Comparison of ENCODE assay signal across 12 cellular contexts in the genomic region with DNA sequence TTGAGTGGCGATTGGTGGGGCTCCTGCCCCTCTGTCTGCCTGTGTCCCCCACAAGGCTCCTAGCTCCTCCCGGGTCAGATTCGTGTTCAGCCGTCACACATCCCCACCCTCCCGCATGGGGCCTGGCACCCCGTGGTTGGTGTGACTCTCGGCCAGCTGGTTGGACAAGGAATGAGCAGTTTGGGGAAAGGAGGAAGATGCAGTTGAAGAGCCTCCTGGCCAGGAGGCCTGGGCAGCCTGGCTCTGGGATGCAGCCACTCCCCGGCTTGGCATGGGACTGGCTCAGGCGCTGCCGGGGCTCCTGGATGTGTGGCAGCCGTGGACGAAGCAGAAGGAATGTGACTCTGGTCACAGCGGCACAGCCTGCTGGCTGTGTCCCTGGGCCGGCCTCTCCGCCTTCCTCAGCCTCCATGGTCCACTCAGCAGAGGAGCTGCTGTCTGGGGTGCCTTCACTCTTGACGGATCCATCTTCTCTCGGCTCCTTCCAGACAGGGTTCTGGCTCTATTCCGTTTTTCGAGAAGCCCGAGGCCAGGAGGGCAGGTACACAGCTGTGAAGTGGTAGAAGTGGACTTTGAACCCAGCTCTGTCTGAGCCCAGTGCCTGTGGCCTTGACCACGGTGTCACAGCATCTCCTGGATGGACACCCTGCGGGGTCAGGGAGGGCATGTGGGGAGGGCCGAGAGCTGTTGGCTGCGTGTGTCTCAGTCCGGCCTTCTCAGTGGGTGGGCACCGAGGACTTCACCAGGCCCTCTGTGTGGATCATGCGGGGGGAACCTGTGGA. TPM values are rescaled to one million over a fixed set of nuclear protein-coding genes. Genes with fewer than 3 reads are reported as not detected.
DNase-seq lines count a peak whose midpoint lies in the region; ATAC-seq, FAIRE-seq and TF ChIP-seq lines count a peak whose summit lies in the region.
"Had no signal": no experiment of that assay in that cellular context is flagged by ENCODE, and none has a peak within 500 bp of the region (broad histone marks: within the 10 kb centered on the region; RNA-seq: fewer than 3 reads in every experiment).

No MANE protein-coding gene starts in this region.

- CTCF ChIA-PET in activated CD4-positive, alpha-beta T cell treated with anti-CD3 and anti-CD28 coated beads, Interleukin-2, amount 10 ng/mL, durations not matched to agents 7 days and 5 days (lab: Charles Lee): interaction anchor here (0.7 to 1.0 kb wide), 2 partner anchors 40 to 942 kb away, joined by 3 read pairs; no protein-coding TSS in a partner anchor
- CTCF ChIA-PET in HepG2 (lab: Yijun Ruan, JAX; ENCODE audit: low intra/inter-chr PET ratio, low total read pairs): no interaction called here

- 16% methylated on average over 7 of the region's 27 CpGs for WGBS in HepG2 (ENCODE audit: low lambda C conversion rate)
- 65% methylated on average over 12 of the region's 27 CpGs for WGBS in suprapubic skin

- H3K27me3 ChIP-seq in HepG2 (ENCODE audit: control insufficient read depth in 1 of 2, insufficient read depth in 2 of 2, low read length in 2 of 2) (no peaks in the 10 kb centered on the region; a peak in 1 of 5 replicates), suprapubic skin (no peaks in the 10 kb centered on the region)
- H3K27me3 ChIP-seq: spleen had no signal

- H3K79me2 ChIP-seq in HepG2 (ENCODE audit: insufficient read depth, low read length): peaks cover 76% of the 10 kb centered on the region

- H3K9me3 Mint-ChIP-seq in activated CD4-positive, alpha-beta T cell treated with anti-CD3 and anti-CD28 coated beads, Interleukin-2, amount 10 ng/mL, durations not matched to agents 7 days and 5 days: no peaks in the 10 kb centered on the region
- H3K9me3 Mint-ChIP-seq in activated naive CD8-positive, alpha-beta T cell treated with anti-CD3 and anti-CD28 coated beads, Interleukin-2, amount 50 U/mL, for 24 hours: no peaks in the 10 kb centered on the region

- no peak for TF ChIP-seq RAD21 in HepG2 (CRISPR knock-in tag; IDR thresholded peaks at IDR 0.05)

- H3K27me3 Mint-ChIP-seq in activated CD4-positive, alpha-beta T cell treated with anti-CD3 and anti-CD28 coated beads, Interleukin-2, amount 10 ng/mL, durations not matched to agents 7 days and 5 days: no peaks in the 10 kb centered on the region
- H3K27me3 Mint-ChIP-seq in activated naive CD8-positive, alpha-beta T cell treated with anti-CD3 and anti-CD28 coated beads, Interleukin-2, amount 50 U/mL, for 24 hours: peaks cover 3% of the 10 kb centered on the region

- H3K27ac Mint-ChIP-seq in activated CD4-positive, alpha-beta T cell treated with anti-CD3 and anti-CD28 coated beads, Interleukin-2, amount 10 ng/mL, durations not matched to agents 7 days and 5 days: no peak overlapping the region
- H3K27ac Mint-ChIP-seq in activated naive CD8-positive, alpha-beta T cell treated with anti-CD3 and anti-CD28 coated beads, Interleukin-2, amount 50 U/mL, for 24 hours: peak overlapping the region; percentile 91

- H3K4me3 Mint-ChIP-seq in activated CD4-positive, alpha-beta T cell treated with anti-CD3 and anti-CD28 coated beads, Interleukin-2, amount 10 ng/mL, durations not matched to agents 7 days and 5 days: peak overlapping the region; percentile 92
- peak overlapping the region; percentile 93 for H3K4me3 Mint-ChIP-seq in activated naive CD8-positive, alpha-beta T cell treated with anti-CD3 and anti-CD28 coated beads, Interleukin-2, amount 50 U/mL, for 24 hours

- H3K36me3 ChIP-seq in HepG2 (replicated peaks in 1 of 2; ENCODE audit: control insufficient read depth in 1 of 2, insufficient read depth in 2 of 2, low read length in 2 of 2) (peaks cover 0 to 6% of the 10 kb centered on the region in 2 experiments), suprapubic skin (no peaks in the 10 kb centered on the region)

- no peak for ATAC-seq in activated naive CD8-positive, alpha-beta T cell treated with anti-CD3 and anti-CD28 coated beads, Interleukin-2, amount 50 U/mL, for 24 hours
- ATAC-seq in HepG2: peak; percentile 8
- no peak for ATAC-seq in GM21390 (IDR thresholded peaks at IDR 0.05; ENCODE audit: unreplicated experiment)
- ATAC-seq in HG03108 (IDR thresholded peaks at IDR 0.05; ENCODE audit: unreplicated experiment): no peak
- no peak for ATAC-seq in GM21367 (IDR thresholded peaks at IDR 0.05; ENCODE audit: unreplicated experiment)

- H2AFZ ChIP-seq in HepG2 (ENCODE audit: low read length): no peak overlapping the region

- no TSS peak for BruUV-seq in HepG2 (replicated peaks; lab: Mats Ljungman, UMichigan)

- peak overlapping the region; percentile 95 for H3K4me2 ChIP-seq in HepG2 (ENCODE audit: low read depth, low read length)

- TF ChIP-seq POLR2A in HepG2 (IDR thresholded peaks at IDR 0.05; ENCODE audit: insufficient read depth in 1 of 2, low read depth in 2 of 2, low read length in 2 of 2): peak in 1 of 2 experiments; percentile 60; a peak in 2 of 4 replicates
- no peak for TF ChIP-seq POLR2A in suprapubic skin (IDR thresholded peaks at IDR 0.05)

- FAIRE-seq in HepG2 (lab: Jason Lieb, UNC): peak; percentile 95

- POLR2A ChIA-PET in activated CD4-positive, alpha-beta T cell treated with anti-CD3 and anti-CD28 coated beads, Interleukin-2, amount 10 ng/mL, durations not matched to agents 7 days and 5 days (lab: Charles Lee): no interaction called here
- POLR2A ChIA-PET in HepG2 (lab: Yijun Ruan, JAX): interaction anchor here (0.7 to 4.0 kb wide), 14 partner anchors 9 to 217 kb away, joined by 3 to 37 read pairs (median 4); a partner anchor contains a TSS

- peaks cover 34% of the 10 kb centered on the region for H3K4me1 Mint-ChIP-seq in activated CD4-positive, alpha-beta T cell treated with anti-CD3 and anti-CD28 coated beads, Interleukin-2, amount 10 ng/mL, durations not matched to agents 7 days and 5 days
- H3K4me1 Mint-ChIP-seq in activated naive CD8-positive, alpha-beta T cell treated with anti-CD3 and anti-CD28 coated beads, Interleukin-2, amount 50 U/mL, for 24 hours: peaks cover 33% of the 10 kb centered on the region

- H3K36me3 Mint-ChIP-seq in activated CD4-positive, alpha-beta T cell treated with anti-CD3 and anti-CD28 coated beads, Interleukin-2, amount 10 ng/mL, durations not matched to agents 7 days and 5 days (ENCODE audit: low read depth): peaks cover 19% of the 10 kb centered on the region
- peaks cover 27% of the 10 kb centered on the region for H3K36me3 Mint-ChIP-seq in activated naive CD8-positive, alpha-beta T cell treated with anti-CD3 and anti-CD28 coated beads, Interleukin-2, amount 50 U/mL, for 24 hours (ENCODE audit: low read depth)

- in situ Hi-C loops in HepG2 (cut with HindIII; ENCODE audit: extremely low pct_ligation_motif_present, low pct_unique_long_range_greater_than_20kb): no loop called here

- H4K20me1 ChIP-seq in HepG2 (ENCODE audit: insufficient read depth, low read length): peaks cover 61% of the 10 kb centered on the region

- no peak for DNase-seq in activated CD4-positive, alpha-beta T cell treated with anti-CD3 and anti-CD28 coated beads, Interleukin-2, amount 10 ng/mL, durations not matched to agents 7 days and 5 days
- no peak for DNase-seq in activated CD4-positive, alpha-beta T cell treated with anti-CD3 and anti-CD28 coated beads for 4 hours
- no peak for DNase-seq in activated naive CD8-positive, alpha-beta T cell treated with anti-CD3 and anti-CD28 coated beads, Interleukin-2, amount 50 U/mL, for 24 hours
- peak; percentile 85 for DNase-seq in HepG2 (ENCODE audit: low spot score)
- no peak for DNase-seq in suprapubic skin (ENCODE audit: low spot score in 2 of 2)
- DNase-seq: activated CD4-positive, CD25-positive, alpha-beta regulatory T cell; foreskin fibroblast; NCI-H1417; spleen had no signal

- peak overlapping the region; percentile 84 for H3K9ac ChIP-seq in HepG2 (ENCODE audit: insufficient read depth, low read depth, low read length)

- H3K9me3 ChIP-seq in HepG2 (ENCODE audit: low read length) (no peaks in the 10 kb centered on the region), suprapubic skin (no peaks in the 10 kb centered on the region)
- H3K9me3 ChIP-seq: spleen had no signal

- intact Hi-C loops in HepG2 (cut with micrococcal nuclease; ENCODE audit: unreplicated experiment): no loop called here

- H3K4me3 ChIP-seq in HepG2 (replicated peaks in 1 of 3; ENCODE audit: insufficient read depth in 1 of 3, low read depth in 2 of 3, low read length in 3 of 3) (peak overlapping the region; percentile 91 to 98 (median 95); a peak in 5 of 6 replicates), suprapubic skin (peak overlapping the region; percentile 72)

- H3K4me1 ChIP-seq in HepG2 (ENCODE audit: insufficient read depth, low read length): peaks cover 74% of the 10 kb centered on the region
- H3K4me1 ChIP-seq in suprapubic skin: peaks cover 86% of the 10 kb centered on the region

- H3K27ac ChIP-seq in HepG2 (ENCODE audit: extremely low read length, insufficient read depth, low read length) (peak overlapping the region; percentile 61), suprapubic skin (peak overlapping the region; percentile 91)

- no peak for TF ChIP-seq CTCF in HepG2 (CRISPR knock-in tag; IDR thresholded peaks at IDR 0.05)
- no peak for TF ChIP-seq CTCF in suprapubic skin (IDR thresholded peaks at IDR 0.05)

- TF ChIP-seq EP300 in HepG2 (IDR thresholded peaks at IDR 0.05; ENCODE audit: low read depth in 2 of 2, low read length in 2 of 2) (peak in 1 of 2 experiments; percentile 75; a peak in 2 of 4 replicates), HepG2 (CRISPR knock-in tag; IDR thresholded peaks at IDR 0.05; ENCODE audit: borderline replicate concordance) (peak; percentile 34; the same call in 1 of the 2 replicates), suprapubic skin (IDR thresholded peaks at IDR 0.05) (no peak)

RNA-seq across cellular contexts. Expression of a gene that starts 2.1 kb away (rescaled TPM):
- 10 to 100 TPM; 55.6 to 59.7 TPM for total RNA-seq in activated CD4-positive, alpha-beta T cell treated with anti-CD3 and anti-CD28 coated beads, Interleukin-2, amount 10 ng/mL, durations not matched to agents 7 days and 5 days
- total RNA-seq in HepG2 (2016; rRNA removed; fragmentation: Illumina TruSeq; extraction: Trizol) (40.3 and 47.9 TPM in 2 replicates), suprapubic skin (10 to 100 TPM; 53.4 to 74.7 (median 66.5) TPM)
- 34.6 and 39.0 TPM in 2 replicates for total RNA-seq in HepG2 (2016; cell fraction: cytosol; rRNA removed; fragmentation: Illumina TruSeq; extraction: Trizol; ENCODE audit: low read depth)
- 37.7 and 45.9 TPM in 2 replicates for total RNA-seq in HepG2 (2016; cell fraction: insoluble cytoplasmic fraction; rRNA removed; fragmentation: Illumina TruSeq; extraction: Trizol)
- 86.6 and 88.7 TPM in 2 replicates for total RNA-seq in HepG2 (2016; cell fraction: membrane; rRNA removed; fragmentation: Illumina TruSeq; extraction: Trizol)
- total RNA-seq in HepG2 (2016; cell fraction: nucleus; rRNA removed; fragmentation: Illumina TruSeq; extraction: Trizol): 27.8 and 32.2 TPM in 2 replicates
- 65.6 and 67.9 TPM in 2 replicates for polyA plus RNA-seq in HepG2 (2011; rRNA removed)
- 42.1 and 56.2 TPM in 2 replicates for polyA plus RNA-seq in HepG2 (2011; cell fraction: cytosol; rRNA removed)
- polyA plus RNA-seq in HepG2 (2011; cell fraction: nucleus; rRNA removed): 119 and 145 TPM in 2 replicates
- 36.5 and 51.9 TPM in 2 replicates for polyA plus RNA-seq in HepG2 (2012)
- polyA plus RNA-seq in HepG2 (2016; cell fraction: cytosol; fragmentation: Illumina TruSeq; extraction: Trizol; ENCODE audit: low read depth): 64.8 and 68.7 TPM in 2 replicates
- 43.6 and 56.9 TPM in 2 replicates for polyA plus RNA-seq in HepG2 (2016; cell fraction: insoluble cytoplasmic fraction; fragmentation: Illumina TruSeq; extraction: Trizol; ENCODE audit: low read depth)
- 91.9 and 99.7 TPM in 2 replicates for polyA plus RNA-seq in HepG2 (2016; cell fraction: membrane; fragmentation: Illumina TruSeq; extraction: Trizol; ENCODE audit: low read depth)
- 74.4 and 76.4 TPM in 2 replicates for polyA plus RNA-seq in HepG2 (2016; cell fraction: nucleus; fragmentation: Illumina TruSeq; extraction: Trizol; ENCODE audit: insufficient read depth, low read depth)
- 81.3 and 108 TPM in 2 replicates for polyA minus RNA-seq in HepG2 (2011; rRNA and poly(A)+ RNA removed; ENCODE audit: low replicate concordance)
- 41.1 and 51.4 TPM in 2 replicates for polyA minus RNA-seq in HepG2 (2011; cell fraction: cytosol; rRNA and poly(A)+ RNA removed)
- polyA minus RNA-seq in HepG2 (2011; cell fraction: nucleus; rRNA and poly(A)+ RNA removed): 18.5 and 21.0 TPM in 2 replicates

RNA-seq across cellular contexts. Expression of a gene that starts 9.2 kb away (rescaled TPM):
- under 1 TPM; 0.20 to 0.42 TPM for total RNA-seq in activated CD4-positive, alpha-beta T cell treated with anti-CD3 and anti-CD28 coated beads, Interleukin-2, amount 10 ng/mL, durations not matched to agents 7 days and 5 days
- total RNA-seq in HepG2 (2016; rRNA removed; fragmentation: Illumina TruSeq; extraction: Trizol): 0.45 and 0.86 TPM in 2 replicates
- 1.2 and 1.4 TPM in 2 replicates for total RNA-seq in HepG2 (2016; cell fraction: cytosol; rRNA removed; fragmentation: Illumina TruSeq; extraction: Trizol; ENCODE audit: low read depth)
- 0.62 and 1.3 TPM in 2 replicates for total RNA-seq in HepG2 (2016; cell fraction: insoluble cytoplasmic fraction; rRNA removed; fragmentation: Illumina TruSeq; extraction: Trizol)
- 0.96 and 1.9 TPM in 2 replicates for total RNA-seq in HepG2 (2016; cell fraction: membrane; rRNA removed; fragmentation: Illumina TruSeq; extraction: Trizol)
- total RNA-seq in HepG2 (2016; cell fraction: nucleus; rRNA removed; fragmentation: Illumina TruSeq; extraction: Trizol): 1.0 and 1.6 TPM in 2 replicates
- 3.6 and 3.7 TPM in 2 replicates for polyA plus RNA-seq in HepG2 (2011; rRNA removed)
- 2.2 and 3.4 TPM in 2 replicates for polyA plus RNA-seq in HepG2 (2011; cell fraction: cytosol; rRNA removed)
- polyA plus RNA-seq in HepG2 (2011; cell fraction: nucleus; rRNA removed): 20.4 and 21.0 TPM in 2 replicates
- polyA plus RNA-seq in HepG2 (2012): 2.3 and 3.3 TPM in 2 replicates
- 2.1 and 2.3 TPM in 2 replicates for polyA plus RNA-seq in HepG2 (2016; cell fraction: cytosol; fragmentation: Illumina TruSeq; extraction: Trizol; ENCODE audit: low read depth)
- 0.92 and 1.1 TPM in 2 replicates for polyA plus RNA-seq in HepG2 (2016; cell fraction: insoluble cytoplasmic fraction; fragmentation: Illumina TruSeq; extraction: Trizol; ENCODE audit: low read depth)
- 1.9 and 2.3 TPM in 2 replicates for polyA plus RNA-seq in HepG2 (2016; cell fraction: membrane; fragmentation: Illumina TruSeq; extraction: Trizol; ENCODE audit: low read depth)
- polyA plus RNA-seq in HepG2 (2016; cell fraction: nucleus; fragmentation: Illumina TruSeq; extraction: Trizol; ENCODE audit: insufficient read depth, low read depth): 3.2 and 3.9 TPM in 2 replicates
- 6.5 and 7.6 TPM in 2 replicates for polyA minus RNA-seq in HepG2 (2011; rRNA and poly(A)+ RNA removed; ENCODE audit: low replicate concordance)
- 0.79 TPM in 1 of 2 replicates, not detected in the other for polyA minus RNA-seq in HepG2 (2011; cell fraction: cytosol; rRNA and poly(A)+ RNA removed)
- 0.90 and 1.2 TPM in 2 replicates for polyA minus RNA-seq in HepG2 (2011; cell fraction: nucleus; rRNA and poly(A)+ RNA removed)
- total RNA-seq in suprapubic skin: 1 to 10 TPM in 3 of 4 donors, under 1 TPM in 1; 0.64 to 3.0 (median 1.4) TPM

RNA-seq across cellular contexts. Expression of a gene that starts 22.0 kb away (rescaled TPM):
- 10 to 100 TPM; 72.9 to 77.2 TPM for total RNA-seq in activated CD4-positive, alpha-beta T cell treated with anti-CD3 and anti-CD28 coated beads, Interleukin-2, amount 10 ng/mL, durations not matched to agents 7 days and 5 days
- total RNA-seq in HepG2 (2016; rRNA removed; fragmentation: Illumina TruSeq; extraction: Trizol) (9.1 and 22.1 TPM in 2 replicates), suprapubic skin (100 to 1,000 TPM; 209 to 446 (median 293) TPM)
- total RNA-seq in HepG2 (2016; cell fraction: cytosol; rRNA removed; fragmentation: Illumina TruSeq; extraction: Trizol; ENCODE audit: low read depth): 14.9 and 15.2 TPM in 2 replicates
- 6.6 and 20.8 TPM in 2 replicates for total RNA-seq in HepG2 (2016; cell fraction: insoluble cytoplasmic fraction; rRNA removed; fragmentation: Illumina TruSeq; extraction: Trizol)
- 10.1 and 11.4 TPM in 2 replicates for total RNA-seq in HepG2 (2016; cell fraction: membrane; rRNA removed; fragmentation: Illumina TruSeq; extraction: Trizol)
- total RNA-seq in HepG2 (2016; cell fraction: nucleus; rRNA removed; fragmentation: Illumina TruSeq; extraction: Trizol): 26.8 and 33.4 TPM in 2 replicates
- 23.0 and 40.7 TPM in 2 replicates for polyA plus RNA-seq in HepG2 (2011; rRNA removed)
- polyA plus RNA-seq in HepG2 (2011; cell fraction: cytosol; rRNA removed): 18.3 and 19.9 TPM in 2 replicates
- 410 and 565 TPM in 2 replicates for polyA plus RNA-seq in HepG2 (2011; cell fraction: nucleus; rRNA removed)
- polyA plus RNA-seq in HepG2 (2012): 20.8 and 52.6 TPM in 2 replicates
- polyA plus RNA-seq in HepG2 (2016; cell fraction: cytosol; fragmentation: Illumina TruSeq; extraction: Trizol; ENCODE audit: low read depth): 0.90 and 0.96 TPM in 2 replicates
- 6.2 and 8.3 TPM in 2 replicates for polyA plus RNA-seq in HepG2 (2016; cell fraction: insoluble cytoplasmic fraction; fragmentation: Illumina TruSeq; extraction: Trizol; ENCODE audit: low read depth)
- 1.6 TPM in 2 replicates for polyA plus RNA-seq in HepG2 (2016; cell fraction: membrane; fragmentation: Illumina TruSeq; extraction: Trizol; ENCODE audit: low read depth)
- 86.8 and 102 TPM in 2 replicates for polyA plus RNA-seq in HepG2 (2016; cell fraction: nucleus; fragmentation: Illumina TruSeq; extraction: Trizol; ENCODE audit: insufficient read depth, low read depth)
- polyA minus RNA-seq in HepG2 (2011; rRNA and poly(A)+ RNA removed; ENCODE audit: low replicate concordance): 24.5 and 75.7 TPM in 2 replicates
- polyA minus RNA-seq in HepG2 (2011; cell fraction: cytosol; rRNA and poly(A)+ RNA removed): 24.3 and 34.5 TPM in 2 replicates
- 72.0 and 84.2 TPM in 2 replicates for polyA minus RNA-seq in HepG2 (2011; cell fraction: nucleus; rRNA and poly(A)+ RNA removed)

RNA-seq across cellular contexts. Expression of a gene that starts 38.7 kb away (rescaled TPM):
- total RNA-seq in activated CD4-positive, alpha-beta T cell treated with anti-CD3 and anti-CD28 coated beads, Interleukin-2, amount 10 ng/mL, durations not matched to agents 7 days and 5 days: under 1 TPM; 0.07 to 0.19 TPM
- total RNA-seq in HepG2 (2016; rRNA removed; fragmentation: Illumina TruSeq; extraction: Trizol) (1.2 and 1.4 TPM in 2 replicates), suprapubic skin (1 to 10 TPM in 1 of 4 donors, under 1 TPM in 3; 0.49 to 1.5 (median 0.78) TPM)
- 0.20 and 2.1 TPM in 2 replicates for total RNA-seq in HepG2 (2016; cell fraction: cytosol; rRNA removed; fragmentation: Illumina TruSeq; extraction: Trizol; ENCODE audit: low read depth)
- 0.56 and 0.91 TPM in 2 replicates for total RNA-seq in HepG2 (2016; cell fraction: insoluble cytoplasmic fraction; rRNA removed; fragmentation: Illumina TruSeq; extraction: Trizol)
- 0.65 and 0.76 TPM in 2 replicates for total RNA-seq in HepG2 (2016; cell fraction: membrane; rRNA removed; fragmentation: Illumina TruSeq; extraction: Trizol)
- total RNA-seq in HepG2 (2016; cell fraction: nucleus; rRNA removed; fragmentation: Illumina TruSeq; extraction: Trizol): 0.65 and 1.9 TPM in 2 replicates
- 2.2 and 9.4 TPM in 2 replicates for polyA plus RNA-seq in HepG2 (2011; rRNA removed)
- polyA plus RNA-seq in HepG2 (2011; cell fraction: cytosol; rRNA removed): 0.65 and 1.0 TPM in 2 replicates
- polyA plus RNA-seq in HepG2 (2011; cell fraction: nucleus; rRNA removed): 13.6 and 21.2 TPM in 2 replicates
- polyA plus RNA-seq in HepG2 (2012): 2.3 and 3.3 TPM in 2 replicates
- polyA plus RNA-seq in HepG2 (2016; cell fraction: cytosol; fragmentation: Illumina TruSeq; extraction: Trizol; ENCODE audit: low read depth): 0.10 TPM in 2 replicates
- polyA plus RNA-seq in HepG2 (2016; cell fraction: insoluble cytoplasmic fraction; fragmentation: Illumina TruSeq; extraction: Trizol; ENCODE audit: low read depth): 0.49 and 0.81 TPM in 2 replicates
- polyA plus RNA-seq in HepG2 (2016; cell fraction: membrane; fragmentation: Illumina TruSeq; extraction: Trizol; ENCODE audit: low read depth): 0.34 and 0.36 TPM in 2 replicates
- polyA plus RNA-seq in HepG2 (2016; cell fraction: nucleus; fragmentation: Illumina TruSeq; extraction: Trizol; ENCODE audit: insufficient read depth, low read depth): 4.1 and 6.3 TPM in 2 replicates
- polyA minus RNA-seq in HepG2 (2011; rRNA and poly(A)+ RNA removed; ENCODE audit: low replicate concordance): 4.0 TPM in 1 of 2 replicates, not detected in the other
- 0.88 and 1.8 TPM in 2 replicates for polyA minus RNA-seq in HepG2 (2011; cell fraction: cytosol; rRNA and poly(A)+ RNA removed)
- 1.5 and 2.7 TPM in 2 replicates for polyA minus RNA-seq in HepG2 (2011; cell fraction: nucleus; rRNA and poly(A)+ RNA removed)
- total RNA-seq: spleen had no signal

RNA-seq across cellular contexts. Expression of a gene that starts 47.6 kb away (rescaled TPM):
- total RNA-seq in activated CD4-positive, alpha-beta T cell treated with anti-CD3 and anti-CD28 coated beads, Interleukin-2, amount 10 ng/mL, durations not matched to agents 7 days and 5 days: 10 to 100 TPM; 35.9 to 36.4 TPM
- total RNA-seq in HepG2 (2016; rRNA removed; fragmentation: Illumina TruSeq; extraction: Trizol) (25.2 and 30.8 TPM in 2 replicates), suprapubic skin (10 to 100 TPM; 52.3 to 69.5 (median 55.1) TPM)
- 66.8 and 68.3 TPM in 2 replicates for total RNA-seq in HepG2 (2016; cell fraction: cytosol; rRNA removed; fragmentation: Illumina TruSeq; extraction: Trizol; ENCODE audit: low read depth)
- total RNA-seq in HepG2 (2016; cell fraction: insoluble cytoplasmic fraction; rRNA removed; fragmentation: Illumina TruSeq; extraction: Trizol): 24.8 and 34.9 TPM in 2 replicates
- total RNA-seq in HepG2 (2016; cell fraction: membrane; rRNA removed; fragmentation: Illumina TruSeq; extraction: Trizol): 73.3 and 82.0 TPM in 2 replicates
- 20.0 and 20.9 TPM in 2 replicates for total RNA-seq in HepG2 (2016; cell fraction: nucleus; rRNA removed; fragmentation: Illumina TruSeq; extraction: Trizol)
- polyA plus RNA-seq in HepG2 (2011; rRNA removed): 70.9 and 72.7 TPM in 2 replicates
- polyA plus RNA-seq in HepG2 (2011; cell fraction: cytosol; rRNA removed): 88.3 and 159 TPM in 2 replicates
- polyA plus RNA-seq in HepG2 (2011; cell fraction: nucleus; rRNA removed): 109 and 133 TPM in 2 replicates
- polyA plus RNA-seq in HepG2 (2012): 26.5 and 34.3 TPM in 2 replicates
- 136 and 139 TPM in 2 replicates for polyA plus RNA-seq in HepG2 (2016; cell fraction: cytosol; fragmentation: Illumina TruSeq; extraction: Trizol; ENCODE audit: low read depth)
- polyA plus RNA-seq in HepG2 (2016; cell fraction: insoluble cytoplasmic fraction; fragmentation: Illumina TruSeq; extraction: Trizol; ENCODE audit: low read depth): 45.5 and 48.4 TPM in 2 replicates
- 121 and 123 TPM in 2 replicates for polyA plus RNA-seq in HepG2 (2016; cell fraction: membrane; fragmentation: Illumina TruSeq; extraction: Trizol; ENCODE audit: low read depth)
- polyA plus RNA-seq in HepG2 (2016; cell fraction: nucleus; fragmentation: Illumina TruSeq; extraction: Trizol; ENCODE audit: insufficient read depth, low read depth): 52.7 and 57.3 TPM in 2 replicates
- polyA minus RNA-seq in HepG2 (2011; rRNA and poly(A)+ RNA removed; ENCODE audit: low replicate concordance): 111 and 121 TPM in 2 replicates
- 30.5 and 31.0 TPM in 2 replicates for polyA minus RNA-seq in HepG2 (2011; cell fraction: cytosol; rRNA and poly(A)+ RNA removed)
- 41.5 and 46.5 TPM in 2 replicates for polyA minus RNA-seq in HepG2 (2011; cell fraction: nucleus; rRNA and poly(A)+ RNA removed)
